In the genomic region with DNA sequence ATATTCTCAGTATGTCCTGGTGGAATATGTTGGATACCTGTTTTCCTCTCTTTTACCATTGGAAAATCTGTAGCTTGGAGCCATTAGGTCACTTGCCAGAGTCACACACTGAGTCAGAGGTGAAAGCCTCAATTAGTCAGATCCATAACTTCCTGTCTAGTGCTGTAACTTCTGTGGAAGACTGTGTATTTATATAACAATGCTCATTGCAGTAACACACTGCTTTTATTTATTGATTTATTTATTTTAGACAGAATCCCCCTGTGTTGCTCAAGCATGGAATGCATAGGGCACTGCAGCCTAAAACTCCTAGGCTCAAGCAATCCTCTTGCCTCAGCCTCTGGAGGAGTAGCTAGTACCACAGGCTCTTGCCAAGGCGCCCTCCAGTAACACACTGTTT, we compare ENCODE assay signal across 8 cellular contexts. TPM values are rescaled to one million over a fixed set of nuclear protein-coding genes. Genes with fewer than 3 reads are reported as not detected.
DNase-seq lines count a peak whose midpoint lies in the region; ATAC-seq and TF ChIP-seq lines count a peak whose summit lies in the region.

No MANE protein-coding gene starts in this region.

- H3K4me3 ChIP-seq in fibroblast of mammary gland (ENCODE audit: control insufficient read depth, low read depth, low read length) (peak overlapping the region; percentile 28), prostate gland (no peak overlapping the region)

- intact Hi-C loops in prostate gland (cut with DNase I) = loop anchor here (5.0 kb wide), 1 partner anchor 93 kb away; a partner anchor contains a TSS

- no peak for TF ChIP-seq CTCF in fibroblast of mammary gland (conservative IDR thresholded peaks at IDR 0.05; ENCODE audit: control insufficient read depth, insufficient read depth, low read depth, low read length)
- no peak for TF ChIP-seq CTCF in prostate gland (IDR thresholded peaks at IDR 0.05)

- 68% methylated on average over 1 of the region's 1 CpG for WGBS in prostate gland

- H3K4me1 ChIP-seq in prostate gland (replicated peaks) = peaks cover 6% of the 10 kb centered on the region

- ATAC-seq in GM18517 (IDR thresholded peaks at IDR 0.05; ENCODE audit: unreplicated experiment) = no peak

- no peaks in the 10 kb centered on the region for H3K36me3 ChIP-seq in prostate gland

- TF ChIP-seq POLR2A in prostate gland (IDR thresholded peaks at IDR 0.05) = no peak

- peak overlapping the region; percentile 48 for H3K27ac ChIP-seq in prostate gland

- no peaks in the 10 kb centered on the region for H3K27me3 ChIP-seq in prostate gland (replicated peaks; ENCODE audit: insufficient read depth)

- H3K9me3 ChIP-seq in prostate gland = no peaks in the 10 kb centered on the region

- DNase-seq in EH (ENCODE audit: low read depth) (peak; percentile 82), RKO (ENCODE audit: low spot score) (peak; percentile 98), fibroblast of mammary gland (ENCODE audit: low read depth) (peak; percentile 90), prostate gland (ENCODE audit: low spot score) (no peak), UCSD-AML1 (lab: John Stamatoyannopoulos, UW; ENCODE audit: unreplicated experiment) (no peak), iPS-NIHi7 (ENCODE audit: extremely low spot score) (no peak), NCI-H1694 treated with DMSO at 0.1 percent for 48 hours (lab: John Stamatoyannopoulos, UW) (no peak)

RNA-seq across cellular contexts. Expression of a gene that starts 1.3 kb away (rescaled TPM):
- 10 to 100 TPM; 43.4 to 56.4 TPM for total RNA-seq in prostate gland

Comparison
In these comparisons a context has a peak if more than half of its experiments do, and no peak if none do; other contexts are left out.
1. DNase-seq: peak in EH (single experiment), RKO (single experiment) and fibroblast of mammary gland (single experiment); none in prostate gland (single experiment), UCSD-AML1 (single experiment), iPS-NIHi7 (single experiment) and NCI-H1694 treated with DMSO at 0.1 percent for 48 hours (single experiment).